ENCODE assay signal across 18 cellular contexts in the genomic region with DNA sequence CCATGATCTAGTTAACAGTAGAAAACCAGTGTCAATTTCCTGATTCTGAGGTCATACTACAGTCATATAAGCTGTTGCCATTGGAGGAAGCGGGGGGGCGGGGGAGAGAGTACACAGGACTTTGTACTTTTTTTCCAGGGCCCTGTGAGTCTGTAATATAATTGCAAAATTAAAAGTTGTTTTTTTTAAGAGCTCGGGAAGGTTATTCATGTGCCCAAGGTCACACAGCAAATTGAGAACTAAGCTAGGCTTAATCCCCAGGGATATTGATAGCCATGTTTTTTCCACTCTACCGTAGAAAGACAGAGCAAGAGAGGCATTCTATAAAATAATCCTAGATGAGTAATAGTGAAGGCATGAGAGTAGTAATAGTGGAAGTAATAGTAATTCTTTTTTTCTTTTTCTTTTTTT.
DNase-seq lines count a peak whose midpoint lies in the region; ATAC-seq, FAIRE-seq and TF ChIP-seq lines count a peak whose summit lies in the region.
"Had no signal": no experiment of that assay in that cellular context is flagged by ENCODE, and none has a peak within 500 bp of the region (broad histone marks: within the 10 kb centered on the region; RNA-seq: fewer than 3 reads in every experiment).

No MANE protein-coding gene starts in this region.

- no peaks in the 10 kb centered on the region for H3K36me3 ChIP-seq in HepG2 (replicated peaks in 1 of 2; ENCODE audit: control insufficient read depth in 1 of 2, insufficient read depth in 2 of 2, low read length in 2 of 2)
- no peaks in the 10 kb centered on the region for H3K36me3 ChIP-seq in transverse colon
- H3K36me3 ChIP-seq: lower lobe of right lung, neutrophil, thyroid gland had no signal

- CTCF ChIA-PET in HepG2 (lab: Yijun Ruan, JAX; ENCODE audit: low intra/inter-chr PET ratio, low total read pairs): no interaction called here

- peak; percentile 59 for ATAC-seq in HepG2
- ATAC-seq in GM18505 (IDR thresholded peaks at IDR 0.05; ENCODE audit: unreplicated experiment): no peak
- ATAC-seq: activated T-helper 17 cell treated with anti-CD3 and anti-CD28 coated beads, Interleukin-2, amount 50 U/mL, for 72 hours; lower lobe of right lung had no signal

- H3K4me1 ChIP-seq in HepG2 (ENCODE audit: insufficient read depth, low read length) (peaks cover 27% of the 10 kb centered on the region), transverse colon (peaks cover 2 to 23% (median 11%) of the 10 kb centered on the region in 4 donors)
- H3K4me1 ChIP-seq: lower lobe of right lung had no signal

- TF ChIP-seq CTCF in choroid plexus epithelial cell (conservative IDR thresholded peaks at IDR 0.05; ENCODE audit: low read depth, low read length): no peak
- TF ChIP-seq CTCF in HepG2 (CRISPR knock-in tag; IDR thresholded peaks at IDR 0.05): no peak
- no peak for TF ChIP-seq CTCF in transverse colon (IDR thresholded peaks at IDR 0.05)

- no peaks in the 10 kb centered on the region for H3K9me3 ChIP-seq in HepG2 (ENCODE audit: low read length)
- no peaks in the 10 kb centered on the region for H3K9me3 ChIP-seq in transverse colon
- H3K9me3 ChIP-seq: lower lobe of right lung, neutrophil, thyroid gland had no signal

- H3K27me3 ChIP-seq in HepG2 (ENCODE audit: control insufficient read depth in 1 of 2, insufficient read depth in 2 of 2, low read length in 2 of 2) (peaks cover 1 to 3% of the 10 kb centered on the region in 2 experiments; a peak in 1 of 5 replicates), transverse colon (no peaks in the 10 kb centered on the region)
- H3K27me3 ChIP-seq: neutrophil, thyroid gland had no signal

- peak overlapping the region; percentile 68 for H3K4me2 ChIP-seq in HepG2 (ENCODE audit: low read depth, low read length)

- no peaks in the 10 kb centered on the region for H4K20me1 ChIP-seq in HepG2 (ENCODE audit: insufficient read depth, low read length)

- POLR2A ChIA-PET in HepG2 (lab: Yijun Ruan, JAX): interaction anchor here (1.1 kb wide), 1 partner anchor 181 kb away, joined by 3 read pairs; no protein-coding TSS in a partner anchor

- intact Hi-C loops in HepG2 (cut with micrococcal nuclease; ENCODE audit: unreplicated experiment): no loop called here
- intact Hi-C loops in transverse colon (cut with DNase I; ENCODE audit: low total_unique reads): no loop called here

- BruUV-seq in HepG2 (replicated peaks; lab: Mats Ljungman, UMichigan): no TSS peak

- TF ChIP-seq EP300 in HepG2 (IDR thresholded peaks at IDR 0.05; ENCODE audit: low read depth in 2 of 2, low read length in 2 of 2) (no peak), HepG2 (CRISPR knock-in tag; IDR thresholded peaks at IDR 0.05; ENCODE audit: borderline replicate concordance) (no peak), transverse colon (IDR thresholded peaks at IDR 0.05; ENCODE audit: low read depth) (no peak)

- peak; percentile 1 for DNase-seq in DMS53 (lab: John Stamatoyannopoulos, UW)
- DNase-seq in DMS53 treated with DMSO at 0.1 percent for 48 hours (lab: John Stamatoyannopoulos, UW; ENCODE audit: unreplicated experiment): no peak
- DNase-seq in choroid plexus epithelial cell (ENCODE audit: low read depth): peak; percentile 57
- peak; percentile 60 for DNase-seq in HepG2 (ENCODE audit: low spot score)
- DNase-seq in transverse colon: peak; percentile 86
- no peak for DNase-seq in activated effector memory CD4-positive, alpha-beta T cell treated with Interleukin-2 at 50 U/mL for 16 hours
- DNase-seq in stimulated activated CD8-positive, alpha-beta memory T cell treated with anti-CD3 and anti-CD28 coated beads, Interleukin-4, amount 100 ng/mL, for 48 hours: no peak
- DNase-seq: activated CD4-positive, alpha-beta T cell treated with anti-CD3 and anti-CD28 coated beads, Interleukin-2, amount 50 U/mL, for 48 hours; lower lobe of right lung; NCI-H446; PC-9; stimulated activated CD4-positive, alpha-beta T cell treated with anti-CD3 and anti-CD28 coated beads, Interleukin-12 subunit alpha, Interleukin-12 subunit beta, amount 100 ng/mL, for 4 hours; T-helper 2 cell; thyroid gland had no signal

- TF ChIP-seq RAD21 in HepG2 (CRISPR knock-in tag; IDR thresholded peaks at IDR 0.05): no peak

- in situ Hi-C loops in HepG2 (cut with HindIII; ENCODE audit: extremely low pct_ligation_motif_present, low pct_unique_long_range_greater_than_20kb) (no loop called here), transverse colon (cut with MboI; ENCODE audit: low pct_ligation_motif_present in 1 of 4, low pct_unique_long_range_greater_than_20kb in 1 of 4, low sequenced_read_pairs in 3 of 4) (no loop called here)

- no peak overlapping the region for H2AFZ ChIP-seq in HepG2 (ENCODE audit: low read length)
- H2AFZ ChIP-seq: PC-9 had no signal

- no peak overlapping the region for H3K9ac ChIP-seq in HepG2 (ENCODE audit: insufficient read depth, low read depth, low read length)

- FAIRE-seq in HepG2 (lab: Jason Lieb, UNC): no peak

- H3K27ac ChIP-seq in HepG2 (ENCODE audit: extremely low read length, insufficient read depth, low read length): no peak overlapping the region
- peak overlapping the region; percentile 57 to 71 (median 63) for H3K27ac ChIP-seq in transverse colon
- H3K27ac ChIP-seq: 22Rv1, lower lobe of right lung, neutrophil, PC-9, thyroid gland had no signal

- no peak for TF ChIP-seq POLR2A in HepG2 (IDR thresholded peaks at IDR 0.05; ENCODE audit: insufficient read depth in 1 of 2, low read depth in 2 of 2, low read length in 2 of 2)
- no peak for TF ChIP-seq POLR2A in transverse colon (IDR thresholded peaks at IDR 0.05)
- TF ChIP-seq POLR2A in GM18505 (IDR thresholded peaks at IDR 0.05; ENCODE audit: borderline replicate concordance, extremely low read depth, insufficient read depth, insufficient read length): no peak

- WGBS in HepG2 (ENCODE audit: low lambda C conversion rate): 4% methylated on average over 4 of the region's 4 CpGs
- 32 to 38% methylated on average over 4 of the region's 4 CpGs for WGBS in transverse colon (ENCODE audit: low coverage in 1 of 2), 2 donors

- no peak overlapping the region for H3K4me3 ChIP-seq in choroid plexus epithelial cell (ENCODE audit: low read depth, low read length)
- H3K4me3 ChIP-seq in HepG2 (replicated peaks in 1 of 3; ENCODE audit: insufficient read depth in 1 of 3, low read depth in 2 of 3, low read length in 3 of 3): no peak overlapping the region
- no peak overlapping the region for H3K4me3 ChIP-seq in transverse colon
- H3K4me3 ChIP-seq: lower lobe of right lung, PC-9, thyroid gland had no signal

- no peaks in the 10 kb centered on the region for H3K79me2 ChIP-seq in HepG2 (ENCODE audit: insufficient read depth, low read length)

TF ChIP-seq in HepG2, 621 proteins besides CTCF, POLR2A, EP300 and RAD21 (continues in another document):
- no peak for TF ChIP-seq ZNF773 (CRISPR knock-in tag; IDR thresholded peaks at IDR 0.05; ENCODE audit: borderline replicate concordance)
- TF ChIP-seq ZNF770 (CRISPR knock-in tag; IDR thresholded peaks at IDR 0.05): no peak
- TF ChIP-seq MAF1 (CRISPR knock-in tag; IDR thresholded peaks at IDR 0.05; ENCODE audit: borderline replicate concordance): no peak
- TF ChIP-seq ZNF816 (CRISPR knock-in tag; IDR thresholded peaks at IDR 0.05; ENCODE audit: borderline replicate concordance): no peak
- no peak for TF ChIP-seq AKAP8 (CRISPR knock-in tag; IDR thresholded peaks at IDR 0.05)
- TF ChIP-seq PHF21A (CRISPR knock-in tag; IDR thresholded peaks at IDR 0.05): 0 out of 2 replicates have a peak, but pooled peaks have one; percentile 20
- TF ChIP-seq JDP2 (CRISPR knock-in tag; IDR thresholded peaks at IDR 0.05; ENCODE audit: borderline replicate concordance): no peak
- no peak for TF ChIP-seq PAWR (CRISPR knock-in tag; IDR thresholded peaks at IDR 0.05; ENCODE audit: borderline replicate concordance)
- no peak for TF ChIP-seq BORCS8-MEF2B (CRISPR knock-in tag; IDR thresholded peaks at IDR 0.05)
- no peak for TF ChIP-seq RBM22 (optimal IDR thresholded peaks at IDR 0.05; ENCODE audit: low read length)
- TF ChIP-seq, protein P1, sequence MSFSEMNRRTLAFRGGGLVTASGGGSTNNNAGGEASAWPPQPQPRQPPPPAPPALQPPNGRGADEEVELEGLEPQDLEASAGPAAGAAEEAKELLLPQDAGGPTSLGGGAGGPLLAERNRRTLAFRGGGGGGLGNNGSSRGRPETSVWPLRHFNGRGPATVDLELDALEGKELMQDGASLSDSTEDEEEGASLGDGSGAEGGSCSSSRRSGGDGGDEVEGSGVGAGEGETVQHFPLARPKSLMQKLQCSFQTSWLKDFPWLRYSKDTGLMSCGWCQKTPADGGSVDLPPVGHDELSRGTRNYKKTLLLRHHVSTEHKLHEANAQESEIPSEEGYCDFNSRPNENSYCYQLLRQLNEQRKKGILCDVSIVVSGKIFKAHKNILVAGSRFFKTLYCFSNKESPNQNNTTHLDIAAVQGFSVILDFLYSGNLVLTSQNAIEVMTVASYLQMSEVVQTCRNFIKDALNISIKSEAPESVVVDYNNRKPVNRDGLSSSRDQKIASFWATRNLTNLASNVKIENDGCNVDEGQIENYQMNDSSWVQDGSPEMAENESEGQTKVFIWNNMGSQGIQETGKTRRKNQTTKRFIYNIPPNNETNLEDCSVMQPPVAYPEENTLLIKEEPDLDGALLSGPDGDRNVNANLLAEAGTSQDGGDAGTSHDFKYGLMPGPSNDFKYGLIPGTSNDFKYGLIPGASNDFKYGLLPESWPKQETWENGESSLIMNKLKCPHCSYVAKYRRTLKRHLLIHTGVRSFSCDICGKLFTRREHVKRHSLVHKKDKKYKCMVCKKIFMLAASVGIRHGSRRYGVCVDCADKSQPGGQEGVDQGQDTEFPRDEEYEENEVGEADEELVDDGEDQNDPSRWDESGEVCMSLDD (CRISPR knock-in tag; IDR thresholded peaks at IDR 0.05; ENCODE audit: borderline replicate concordance): no peak

Comparison
In these comparisons a context has a peak if more than half of its experiments do, and no peak if none do; other contexts are left out.
1. DNase-seq: peak in DMS53 (single experiment), choroid plexus epithelial cell (single experiment), HepG2 (single experiment) and transverse colon (single experiment); none in DMS53 treated with DMSO at 0.1 percent for 48 hours (single experiment), activated effector memory CD4-positive, alpha-beta T cell treated with Interleukin-2 at 50 U/mL for 16 hours (single experiment) and stimulated activated CD8-positive, alpha-beta memory T cell treated with anti-CD3 and anti-CD28 coated beads, Interleukin-4, amount 100 ng/mL, for 48 hours (single experiment).